32 cellular contexts compared by ENCODE assay signal in genomic region chr1:98373055-98373454, GRCh38.
"Had no signal": no experiment of that assay in that cellular context is flagged by ENCODE, and none has a peak within 500 bp of the region (broad histone marks: within the 10 kb centered on the region; RNA-seq: fewer than 3 reads in every experiment).

No MANE protein-coding gene starts in this region.

- H3K9me3 Mint-ChIP-seq: activated naive CD4-positive, alpha-beta T cell treated with anti-CD3 and anti-CD28 coated beads for 36 hours; activated naive CD8-positive, alpha-beta T cell treated with anti-CD3 and anti-CD28 coated beads for 36 hours; naive thymus-derived CD8-positive, alpha-beta T cell; neural crest cell; T-helper 1 cell treated with Interleukin-12 subunit alpha and Interleukin-12 subunit beta and Interleukin-4 antibody, amounts not matched to agents 30 μg/mL and 1 μg/mL, for 36 hours had no signal

- H3K36me3 Mint-ChIP-seq: activated naive CD8-positive, alpha-beta T cell treated with anti-CD3 and anti-CD28 coated beads for 36 hours; naive thymus-derived CD8-positive, alpha-beta T cell had no signal

- H3K4me1 Mint-ChIP-seq: activated naive CD8-positive, alpha-beta T cell treated with anti-CD3 and anti-CD28 coated beads for 36 hours; neural crest cell had no signal

- DNase-seq: activated CD4-positive, alpha-beta T cell treated with anti-CD3 and anti-CD28 coated beads for 4 hours; activated CD4-positive, alpha-beta T cell treated with anti-CD3 and anti-CD28 coated beads, Interleukin-2, amount 50 U/mL, for 4 hours; activated CD4-positive, CD25-positive, alpha-beta regulatory T cell; activated CD8-positive, alpha-beta memory T cell treated with anti-CD3 and anti-CD28 coated beads for 24 hours; activated effector memory CD4-positive, alpha-beta T cell treated with anti-CD3 and anti-CD28 coated beads, Interleukin-2, amount 50 U/mL, for 16 hours; activated naive CD4-positive, alpha-beta T cell treated with anti-CD3 and anti-CD28 coated beads for 36 hours; activated naive CD8-positive, alpha-beta T cell treated with anti-CD3 and anti-CD28 coated beads for 36 hours; adrenal gland; aorta; body of pancreas; dermis blood vessel endothelial cell; effector CD4-positive, alpha-beta T cell; esophagus squamous epithelium; foreskin melanocyte; heart right ventricle; lower lobe of right lung; mesenchymal stem cell; naive thymus-derived CD8-positive, alpha-beta T cell; nucleus accumbens; pancreas; retina; sigmoid colon; small intestine; stimulated activated CD4-positive, alpha-beta T cell treated with anti-CD3 and anti-CD28 coated beads, Interleukin-1b, Interleukin-23, amount 100 ng/mL, for 48 hours; stimulated activated CD4-positive, alpha-beta T cell treated with anti-CD3 and anti-CD28 coated beads, Interleukin-4, amount 100 ng/mL, for 4 hours; stimulated activated naive CD4-positive, alpha-beta T cell; T-helper 9 cell; testis; transverse colon had no signal

- ATAC-seq: body of pancreas; heart right ventricle; left lobe of liver; lower lobe of right lung; naive thymus-derived CD8-positive, alpha-beta T cell; pancreas had no signal

- H3K27ac Mint-ChIP-seq: activated naive CD4-positive, alpha-beta T cell treated with anti-CD3 and anti-CD28 coated beads for 36 hours; activated naive CD8-positive, alpha-beta T cell treated with anti-CD3 and anti-CD28 coated beads for 36 hours; naive thymus-derived CD8-positive, alpha-beta T cell; T-helper 1 cell treated with Interleukin-12 subunit alpha and Interleukin-12 subunit beta and Interleukin-4 antibody, amounts not matched to agents 30 μg/mL and 1 μg/mL, for 36 hours had no signal

- H3K4me3 Mint-ChIP-seq: activated naive CD4-positive, alpha-beta T cell treated with anti-CD3 and anti-CD28 coated beads for 36 hours; activated naive CD8-positive, alpha-beta T cell treated with anti-CD3 and anti-CD28 coated beads for 36 hours; naive thymus-derived CD8-positive, alpha-beta T cell; neural crest cell; T-helper 1 cell treated with Interleukin-12 subunit alpha and Interleukin-12 subunit beta and Interleukin-4 antibody, amounts not matched to agents 30 μg/mL and 1 μg/mL, for 36 hours had no signal

- H3K27me3 Mint-ChIP-seq: activated naive CD8-positive, alpha-beta T cell treated with anti-CD3 and anti-CD28 coated beads for 36 hours; naive thymus-derived CD8-positive, alpha-beta T cell had no signal
